ENCODE assay signal across 20 cellular contexts in the genomic region with DNA sequence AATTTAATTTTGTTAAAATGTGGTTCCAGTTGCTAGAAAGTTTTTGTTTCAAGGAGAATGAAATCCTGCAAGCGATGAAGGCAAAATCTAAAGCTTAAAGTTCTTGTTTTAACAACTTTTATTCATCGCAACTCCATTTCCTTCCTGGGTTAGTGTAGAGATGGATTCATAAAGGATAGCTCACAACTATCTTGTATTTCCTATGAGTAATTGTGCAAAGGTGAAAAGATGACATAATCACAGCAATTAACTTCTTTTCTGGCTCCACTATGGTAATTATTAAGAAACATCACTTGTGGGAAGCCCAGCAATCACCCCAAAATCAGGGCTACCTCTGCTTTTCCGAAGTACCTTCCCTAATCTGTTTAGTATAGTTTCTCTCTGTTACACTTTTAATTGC.
DNase-seq lines count a peak whose midpoint lies in the region; ATAC-seq, FAIRE-seq and TF ChIP-seq lines count a peak whose summit lies in the region.
"Had no signal": no experiment of that assay in that cellular context is flagged by ENCODE, and none has a peak within 500 bp of the region (broad histone marks: within the 10 kb centered on the region; RNA-seq: fewer than 3 reads in every experiment).

No MANE protein-coding gene starts in this region.

- POLR2A ChIA-PET in H1 (lab: Charles Lee; ENCODE audit: partially characterized antibody): no interaction called here

- ATAC-seq in GM21737 (IDR thresholded peaks at IDR 0.05; ENCODE audit: unreplicated experiment): no peak
- no peak for ATAC-seq in HG03354 (IDR thresholded peaks at IDR 0.05; ENCODE audit: poor library complexity, severe bottlenecking, unreplicated experiment)
- ATAC-seq: HCT116, HepG2 had no signal

- H3K4me3 ChIP-seq in HUES48 (ENCODE audit: low read depth, low read length): no peak overlapping the region
- no peak overlapping the region for H3K4me3 ChIP-seq in H1 (ENCODE audit: extremely low read depth in 1 of 4, insufficient read depth in 2 of 4, low read depth in 3 of 4, low read length in 4 of 4)
- no peak overlapping the region for H3K4me3 ChIP-seq in mesendoderm (ENCODE audit: low read length)
- H3K4me3 ChIP-seq in kidney (ENCODE audit: low read length in 2 of 2): no peak overlapping the region
- H3K4me3 ChIP-seq: GM23248 had no signal

- no peak overlapping the region for H4K91ac ChIP-seq in H1 (replicated peaks; ENCODE audit: insufficient read length, low read length)

- no peak overlapping the region for H2AFZ ChIP-seq in H1 (ENCODE audit: low read length)
- H2AFZ ChIP-seq: GM23248 had no signal

- H4K20me1 ChIP-seq in H1 (replicated peaks in 1 of 2; ENCODE audit: control insufficient read depth in 1 of 2, insufficient read depth in 2 of 2, low read length in 2 of 2): no peaks in the 10 kb centered on the region

- H4K5ac ChIP-seq in H1 (ENCODE audit: insufficient read length, low read depth, low read length): no peak overlapping the region
- no peak overlapping the region for H4K5ac ChIP-seq in mesendoderm (ENCODE audit: low read length)

- TF ChIP-seq CTCF in H1 (IDR thresholded peaks at IDR 0.05; ENCODE audit: control extremely low read depth in 1 of 3, insufficient read depth in 1 of 3, low read depth in 1 of 3, low read length in 3 of 3) (no peak), kidney (IDR thresholded peaks at IDR 0.05; ENCODE audit: borderline replicate concordance, extremely low read depth, insufficient read depth) (no peak)

- peaks cover 59% of the 10 kb centered on the region for H3K4me1 ChIP-seq in HUES48 (ENCODE audit: control insufficient read depth, insufficient read depth, low read length)
- H3K4me1 ChIP-seq in H1 (replicated peaks in 1 of 4; ENCODE audit: control insufficient read depth in 3 of 4, insufficient read depth in 4 of 4, low read length in 3 of 4): peaks cover 1 to 29% (median 18%) of the 10 kb centered on the region in 4 experiments; a peak in 5 of 7 replicates
- H3K4me1 ChIP-seq in mesendoderm (ENCODE audit: control insufficient read depth, low read depth, low read length): peaks cover 10% of the 10 kb centered on the region
- no peaks in the 10 kb centered on the region for H3K4me1 ChIP-seq in kidney (ENCODE audit: control insufficient read depth in 1 of 2, insufficient read depth in 1 of 2, low read depth in 1 of 2, low read length in 2 of 2)

- WGBS in H1 (ENCODE audit: extremely low coverage in 1 of 2, insufficient coverage in 1 of 2, insufficient read length in 1 of 2, insufficient replicate concordance in 2 of 2, low coverage in 1 of 2, low lambda C conversion rate in 2 of 2, missing lambda C conversion rate in 1 of 2), 2 experiments: 90% methylated on average over 3 of the region's 3 CpGs; no CpG with 5 or more reads in 1 of the 2 experiments
- no CpG with 5 or more reads among the region's 3 CpGs for WGBS in mesendoderm (ENCODE audit: extremely low coverage, insufficient coverage, low lambda C conversion rate)

- no peak for DNase-seq in H1 (ENCODE audit: low read depth in 1 of 2, low spot score in 2 of 2)
- no peak for DNase-seq in mesendoderm
- DNase-seq in kidney: no peak
- DNase-seq: AML-193; Caco-2; CD4-positive, alpha-beta T cell; GM23248; H7; KBM-7 had no signal

- no peak overlapping the region for H2BK12ac ChIP-seq in H1 (ENCODE audit: low read depth, low read length)

- H3K23me2 ChIP-seq in H1 (ENCODE audit: low read depth, low read length): no peaks in the 10 kb centered on the region; the same call in 1 of the 2 replicates

- H4K8ac ChIP-seq in H1 (ENCODE audit: extremely low read depth, insufficient read depth, low read length): no peak overlapping the region
- no peak overlapping the region for H4K8ac ChIP-seq in mesendoderm (ENCODE audit: low read depth, low read length)

- H3K18ac ChIP-seq in H1 (ENCODE audit: extremely low read depth, low read length) (no peak overlapping the region), mesendoderm (ENCODE audit: low read length) (no peak overlapping the region)

- H3K27ac ChIP-seq in HUES48 (ENCODE audit: low read depth, low read length) (peak overlapping the region; percentile 42), H1 (ENCODE audit: low read depth, low read length) (no peak overlapping the region), mesendoderm (ENCODE audit: low read depth, low read length) (no peak overlapping the region), kidney (ENCODE audit: low read depth in 2 of 2, low read length in 2 of 2) (no peak overlapping the region)
- H3K27ac ChIP-seq: C4-2B, GM23248 had no signal

- no peak for TF ChIP-seq RAD21 in H1 (IDR thresholded peaks at IDR 0.05 in 1 of 2, conservative IDR thresholded peaks at IDR 0.05 in 1 of 2; ENCODE audit: low read depth in 2 of 2, low read length in 2 of 2)

- H3K9me3 ChIP-seq in HUES48 (ENCODE audit: control insufficient read depth, insufficient read depth, low read length) (0 out of 2 replicates have a peak, but pooled peaks cover 2% of the 10 kb centered on the region), H1 (ENCODE audit: insufficient read depth in 2 of 2, low read depth in 1 of 2, low read length in 1 of 2) (no peaks in the 10 kb centered on the region), kidney (ENCODE audit: control insufficient read depth in 1 of 2, low read length in 2 of 2) (peaks cover 0 to 4% of the 10 kb centered on the region in 2 donors)
- H3K9me3 ChIP-seq: Caco-2 had no signal

- no peak for TF ChIP-seq POLR2A in H1 (IDR thresholded peaks at IDR 0.05; ENCODE audit: control extremely low read depth in 1 of 2, low read depth in 2 of 2, low read length in 2 of 2)

- no peak overlapping the region for H2BK15ac ChIP-seq in H1 (ENCODE audit: low read length)
- peak overlapping the region; percentile 92 for H2BK15ac ChIP-seq in mesendoderm (replicated peaks; ENCODE audit: low read depth)

- H3K79me1 ChIP-seq in H1 (ENCODE audit: low read depth, low read length): no peaks in the 10 kb centered on the region
- H3K79me1 ChIP-seq in mesendoderm (ENCODE audit: low read length): no peaks in the 10 kb centered on the region

- H2AK5ac ChIP-seq in H1 (ENCODE audit: low read depth, low read length) (no peak overlapping the region), mesendoderm (ENCODE audit: low read length) (no peak overlapping the region)

- no peak overlapping the region for H3K14ac ChIP-seq in H1 (ENCODE audit: insufficient read length)

- CTCF ChIA-PET in H1 (lab: Charles Lee; ENCODE audit: partially characterized antibody): interaction anchor here (0.6 to 1.6 kb wide), 6 partner anchors 9 to 659 kb away, joined by 3 to 5 read pairs (median 3); no protein-coding TSS in a partner anchor

- no peak overlapping the region for H2BK120ac ChIP-seq in H1 (replicated peaks; ENCODE audit: low read depth, low read length)
- H2BK120ac ChIP-seq in mesendoderm (ENCODE audit: low read depth, low read length): peak overlapping the region; percentile 45

- TF ChIP-seq EP300 in H1 (IDR thresholded peaks at IDR 0.05; ENCODE audit: borderline replicate concordance in 1 of 2, low read depth in 2 of 2, low read length in 2 of 2): no peak

- H3K27me3 ChIP-seq in HUES48 (ENCODE audit: control insufficient read depth, insufficient read depth, low read length) (no peaks in the 10 kb centered on the region), H1 (replicated peaks in 1 of 4; ENCODE audit: control insufficient read depth in 3 of 4, extremely low read depth in 1 of 4, insufficient read depth in 3 of 4, low read length in 3 of 4) (no peaks in the 10 kb centered on the region), mesendoderm (ENCODE audit: insufficient read depth, low read length, poor library complexity) (no peaks in the 10 kb centered on the region)

- no peak overlapping the region for H2BK5ac ChIP-seq in H1 (ENCODE audit: low read depth, low read length)
- no peak overlapping the region for H2BK5ac ChIP-seq in mesendoderm (ENCODE audit: low read length)

- H3K79me2 ChIP-seq in H1 (ENCODE audit: control insufficient read depth in 1 of 2, insufficient read depth in 2 of 2, low read length in 2 of 2): no peaks in the 10 kb centered on the region
- H3K79me2 ChIP-seq in mesendoderm (ENCODE audit: control insufficient read depth, insufficient read depth, low read length): no peaks in the 10 kb centered on the region

- H3K4me2 ChIP-seq in H1 (ENCODE audit: insufficient read depth in 1 of 2, low read depth in 2 of 2, low read length in 2 of 2) (no peak overlapping the region), mesendoderm (ENCODE audit: low read length) (no peak overlapping the region)

- no peak overlapping the region for H2BK20ac ChIP-seq in H1 (ENCODE audit: low read length)

- H3K9ac ChIP-seq in HUES48 (ENCODE audit: low read depth, low read length) (no peak overlapping the region), H1 (replicated peaks in 1 of 4; ENCODE audit: extremely low read depth in 1 of 4, low read depth in 3 of 4, low read length in 3 of 4) (no peak overlapping the region), mesendoderm (ENCODE audit: low read length) (no peak overlapping the region), kidney (ENCODE audit: low read length in 2 of 2) (no peak overlapping the region)
- H3K9ac ChIP-seq: GM23248 had no signal

- H3K23ac ChIP-seq in H1 (ENCODE audit: insufficient read length): no peak overlapping the region
- H3K23ac ChIP-seq in mesendoderm (ENCODE audit: low read length): no peak overlapping the region

- no peak overlapping the region for H3K4ac ChIP-seq in H1 (replicated peaks; ENCODE audit: insufficient read length, low read depth, low read length)
- no peak overlapping the region for H3K4ac ChIP-seq in mesendoderm (ENCODE audit: low read depth, low read length)

- H3K56ac ChIP-seq in H1 (replicated peaks; ENCODE audit: insufficient read length, low read depth, low read length): no peak overlapping the region
- no peak overlapping the region for H3K56ac ChIP-seq in mesendoderm (ENCODE audit: low read length)

- FAIRE-seq in H1 (lab: Jason Lieb, UNC) (peak; percentile 62), kidney (lab: Jason Lieb, UNC) (no peak)
- FAIRE-seq: A204.1, D721Med, G401.6, GM12891, GM19239, HepG2 had no signal

- intact Hi-C loops in kidney (cut with DNase I): no loop called here

- H3K36me3 ChIP-seq in HUES48 (ENCODE audit: control insufficient read depth, insufficient read depth, low read length) (no peaks in the 10 kb centered on the region), H1 (ENCODE audit: control insufficient read depth in 2 of 4, insufficient read depth in 4 of 4, low read length in 3 of 4) (no peaks in the 10 kb centered on the region), mesendoderm (ENCODE audit: control insufficient read depth, insufficient read depth, low read length) (no peaks in the 10 kb centered on the region), kidney (ENCODE audit: control insufficient read depth in 1 of 2, insufficient read depth in 2 of 2, low read length in 2 of 2) (no peaks in the 10 kb centered on the region)

TF ChIP-seq in H1, 55 proteins besides CTCF, POLR2A, EP300 and RAD21 (continues in another document):
- TF ChIP-seq POLR2AphosphoS5 (IDR thresholded peaks at IDR 0.05; ENCODE audit: low read depth, low read length): no peak
- no peak for TF ChIP-seq HDAC6 (IDR thresholded peaks at IDR 0.05; ENCODE audit: low read depth, low read length)
- TF ChIP-seq SP2 (IDR thresholded peaks at IDR 0.05; ENCODE audit: low read length): no peak
- no peak for TF ChIP-seq FOSL1 (IDR thresholded peaks at IDR 0.05; ENCODE audit: insufficient read depth, low read depth, low read length)
- TF ChIP-seq BACH1 (IDR thresholded peaks at IDR 0.05; ENCODE audit: low read length): no peak
- TF ChIP-seq CTBP2 (IDR thresholded peaks at IDR 0.05; ENCODE audit: borderline replicate concordance, insufficient read depth, insufficient read length, low read length): no peak
